In genomic region chr1:144104000-144104677, GRCh38 we compare ENCODE assay signal across 8 cellular contexts.
DNase-seq lines count a peak whose midpoint lies in the region.
"Not testable (repeated sequence)": the region's sequence is repeated elsewhere in the genome, so short reads cannot be mapped to it uniquely, and the experiment has no call there.

No MANE protein-coding gene starts in this region.

- DNase-seq in CD4-positive, alpha-beta memory T cell, result peak; percentile 25 to 71 (median 30)
- DNase-seq in KBM-7 (peak; percentile 0), ecto neural progenitor cell (ENCODE audit: low spot score) (peak; percentile 81), inferior parietal cortex (ENCODE audit: extremely low spot score) (peak; percentile 0), pons (ENCODE audit: low spot score) (peak; percentile 4)
- DNase-seq in activated CD4-positive, alpha-beta T cell treated with anti-CD3 and anti-CD28 coated beads for 48 hours, result peak; percentile 37
- DNase-seq in activated effector memory CD4-positive, alpha-beta T cell treated with anti-CD3 and anti-CD28 coated beads, Interleukin-2, amount 50 U/mL, for 16 hours, result peak; percentile 86
- peak; percentile 10 to 18 for DNase-seq in stimulated activated CD8-positive, alpha-beta memory T cell treated with anti-CD3 and anti-CD28 coated beads, Interleukin-4, amount 100 ng/mL, for 4 hours (ENCODE audit: low read depth in 2 of 2, low spot score in 1 of 2)

- not testable (repeated sequence) for H3K36me3 Mint-ChIP-seq in CD4-positive, alpha-beta memory T cell

- POLR2A ChIA-PET in CD4-positive, alpha-beta memory T cell (lab: Charles Lee; ENCODE audit: partially characterized antibody), result not testable (repeated sequence)

- CTCF ChIA-PET in CD4-positive, alpha-beta memory T cell (lab: Charles Lee; ENCODE audit: partially characterized antibody), result not testable (repeated sequence)

- not testable (repeated sequence) for H3K9me3 Mint-ChIP-seq in CD4-positive, alpha-beta memory T cell

- H3K27me3 Mint-ChIP-seq in CD4-positive, alpha-beta memory T cell, result not testable (repeated sequence)

- H3K27ac Mint-ChIP-seq in CD4-positive, alpha-beta memory T cell, result not testable (repeated sequence)

- not testable (repeated sequence) for H3K27ac ChIP-seq in CD4-positive, alpha-beta memory T cell (ENCODE audit: low read depth, low read length)

- H3K4me1 Mint-ChIP-seq in CD4-positive, alpha-beta memory T cell, result not testable (repeated sequence)

- intact Hi-C loops in CD4-positive, alpha-beta memory T cell (cut with micrococcal nuclease), result not testable (repeated sequence)

- not testable (repeated sequence) for H3K36me3 ChIP-seq in CD4-positive, alpha-beta memory T cell (ENCODE audit: insufficient read depth, low read length)

- not testable (repeated sequence) for H3K27me3 ChIP-seq in CD4-positive, alpha-beta memory T cell (ENCODE audit: insufficient read depth, low read length)

- in situ Hi-C loops in KBM-7 (cut with MboI; ENCODE audit: low pct_unique_long_range_greater_than_20kb, low sequenced_read_pairs), result not testable (repeated sequence)

- not testable (repeated sequence) for H3K4me3 Mint-ChIP-seq in CD4-positive, alpha-beta memory T cell

- H3K4me3 ChIP-seq in CD4-positive, alpha-beta memory T cell (ENCODE audit: low read length in 2 of 2), result not testable (repeated sequence)

- H3K4me1 ChIP-seq in CD4-positive, alpha-beta memory T cell (ENCODE audit: insufficient read depth, low read length), result not testable (repeated sequence)

- H3K9me3 ChIP-seq in CD4-positive, alpha-beta memory T cell (ENCODE audit: control insufficient read depth in 1 of 2, low read length in 2 of 2), result not testable (repeated sequence)

Comparison
In these comparisons a context has a peak if more than half of its experiments do, and no peak if none do; other contexts are left out.
1. DNase-seq: peak in every context shown above with its lines; median percentile 86 in activated effector memory CD4-positive, alpha-beta T cell treated with anti-CD3 and anti-CD28 coated beads, Interleukin-2, amount 50 U/mL, for 16 hours; 81 in ecto neural progenitor cell; 37 in activated CD4-positive, alpha-beta T cell treated with anti-CD3 and anti-CD28 coated beads for 48 hours; 30 in CD4-positive, alpha-beta memory T cell; 14 in stimulated activated CD8-positive, alpha-beta memory T cell treated with anti-CD3 and anti-CD28 coated beads, Interleukin-4, amount 100 ng/mL, for 4 hours; 4 in pons; 0 in KBM-7; 0 in inferior parietal cortex.